Comparison of ENCODE assay signal across 21 cellular contexts in the genomic region with DNA sequence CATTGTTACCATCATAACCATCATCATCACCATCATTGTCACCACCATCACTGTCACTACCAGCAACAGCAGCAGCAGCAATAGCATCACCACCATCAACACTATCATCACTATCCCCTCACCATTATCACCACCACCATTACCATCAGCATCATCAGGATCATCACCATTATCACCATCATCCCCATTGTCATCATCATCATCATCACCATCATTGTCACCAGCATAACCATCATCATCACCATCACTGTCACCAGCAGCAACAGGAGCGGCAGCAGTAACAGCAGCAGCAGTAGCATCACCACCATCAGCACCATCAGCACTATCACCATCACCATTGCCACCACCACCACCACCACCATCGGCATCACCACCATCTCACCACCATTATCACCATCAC. TPM values are rescaled to one million over a fixed set of nuclear protein-coding genes. Genes with fewer than 3 reads are reported as not detected.
"Had no signal": no experiment of that assay in that cellular context is flagged by ENCODE, and none has a peak within 500 bp of the region (broad histone marks: within the 10 kb centered on the region; RNA-seq: fewer than 3 reads in every experiment).

No MANE protein-coding gene starts in this region.

- FAIRE-seq: keratinocyte had no signal

- H3K36me3 ChIP-seq: gastrocnemius medialis, ovary, spleen, tibial nerve, upper lobe of right lung, uterus had no signal

- H3K27ac ChIP-seq: gastrocnemius medialis, ovary, psoas muscle, spleen, testis, uterus had no signal

- H3K9me3 ChIP-seq: gastrocnemius medialis, ovary, psoas muscle, spleen, testis, tibial nerve, upper lobe of right lung, uterus had no signal

- H3K27me3 ChIP-seq: gastrocnemius medialis, ovary, spleen, testis, tibial nerve, upper lobe of right lung, uterus had no signal

- H3K4me1 ChIP-seq: gastrocnemius medialis, psoas muscle, uterus had no signal

- H3K4me3 ChIP-seq: gastrocnemius medialis, lung, ovary, psoas muscle, skin epidermis, spleen, testis, tibial nerve, upper lobe of right lung, uterus had no signal

- ATAC-seq: gastrocnemius medialis; naive thymus-derived CD8-positive, alpha-beta T cell; psoas muscle; right cardiac atrium; stimulated activated memory B cell treated with anti-CD40 and anti-IgM and Interleukin-4, amounts not matched to agents 10 μg/mL and 1 μg/mL and 100 μg/mL, for 72 hours; stimulated activated naive CD8-positive, alpha-beta T cell treated with anti-CD3 and anti-CD28 coated beads, Interleukin-15, Interleukin-2, amounts not matched to agents 100 U/mL and 50 U/mL, for 24 hours had no signal

- DNase-seq: cortex of kidney; foreskin fibroblast; gastrocnemius medialis; naive thymus-derived CD8-positive, alpha-beta T cell; nephron progenitor cell; occipital lobe; ovary; psoas muscle; right cardiac atrium; spleen; stimulated activated CD4-positive, alpha-beta T cell treated with anti-CD3 and anti-CD28 coated beads, Interleukin-4, amount 100 ng/mL, for 4 hours; stimulated activated naive CD8-positive, alpha-beta T cell treated with anti-CD3 and anti-CD28 coated beads, Interleukin-15, Interleukin-2, amounts not matched to agents 100 U/mL and 50 U/mL, for 24 hours; substantia nigra; testis; upper lobe of right lung; uterus had no signal

RNA-seq across cellular contexts. Expression of gene S1PR3, which starts 48.4 kb away (rescaled TPM):
- total RNA-seq: naive thymus-derived CD8-positive, alpha-beta T cell had no signal
- polyA plus RNA-seq: naive thymus-derived CD8-positive, alpha-beta T cell had no signal
